8 cellular contexts compared by ENCODE assay signal in genomic region chr9:68356370-68357118, GRCh38. TPM values are rescaled to one million over a fixed set of nuclear protein-coding genes. Genes with fewer than 3 reads are reported as not detected.
A peak's percentile ranks its signal among the peaks of the same experiment; 100 is the strongest.
DNase-seq lines count a peak whose midpoint lies in the region; ATAC-seq and TF ChIP-seq lines count a peak whose summit lies in the region.
"Not testable (repeated sequence)": the region's sequence is repeated elsewhere in the genome, so short reads cannot be mapped to it uniquely, and the experiment has no call there.

Gene PGM5 (plus strand): TSS chr9:68356611. CDS start chr9:68357128, 517 bp downstream.

- not testable (repeated sequence) for H3K4me1 ChIP-seq in ectodermal cell (ENCODE audit: control insufficient read depth, insufficient read depth, low read length); iPS-15b (ENCODE audit: control insufficient read depth, insufficient read depth, low read length)

- peak within 1 kb of the TSS; percentile 55 to 84 (median 76) for H3K4me3 Mint-ChIP-seq in IgD-negative memory B cell
- peak within 1 kb of the TSS; percentile 43 for H3K4me3 Mint-ChIP-seq in activated T-helper 17 cell treated with anti-CD3 and anti-CD28 coated beads, Interleukin-2, amount 50 U/mL, for 72 hours
- H3K4me3 Mint-ChIP-seq in naive thymus-derived CD8-positive, alpha-beta T cell = peak within 1 kb of the TSS; percentile 14 to 76 (median 59)
- peak within 1 kb of the TSS; percentile 43 for H3K4me3 Mint-ChIP-seq in stimulated activated effector memory CD8-positive, alpha-beta T cell treated with anti-CD3 and anti-CD28 coated beads, Interleukin-12 subunit alpha, Interleukin-12 subunit beta, amount 100 ng/mL, for 72 hours

- not testable (repeated sequence) for H3K36me3 ChIP-seq in ectodermal cell (ENCODE audit: control insufficient read depth, insufficient read depth, low read length); iPS-15b (ENCODE audit: control insufficient read depth, insufficient read depth, low read length)

- DNase-seq in AG10803 (ENCODE audit: low read depth) = peak; percentile 2
- not testable (repeated sequence) for DNase-seq in naive thymus-derived CD8-positive, alpha-beta T cell; stimulated activated effector memory CD8-positive, alpha-beta T cell treated with anti-CD3 and anti-CD28 coated beads, Interleukin-12 subunit alpha, Interleukin-12 subunit beta, amount 100 ng/mL, for 72 hours (ENCODE audit: low spot score in 2 of 2)

- 1 to 3% methylated on average over 51 to 52 of the region's 58 CpGs for WGBS in ectodermal cell, 2 experiments

- H3K36me3 Mint-ChIP-seq in IgD-negative memory B cell; activated T-helper 17 cell treated with anti-CD3 and anti-CD28 coated beads, Interleukin-2, amount 50 U/mL, for 72 hours (ENCODE audit: low read depth); naive thymus-derived CD8-positive, alpha-beta T cell; stimulated activated effector memory CD8-positive, alpha-beta T cell treated with anti-CD3 and anti-CD28 coated beads, Interleukin-12 subunit alpha, Interleukin-12 subunit beta, amount 100 ng/mL, for 72 hours: not testable (repeated sequence)

- peak; percentile 52 for ATAC-seq in GM19035 (IDR thresholded peaks at IDR 0.05; ENCODE audit: unreplicated experiment)
- ATAC-seq in activated T-helper 17 cell treated with anti-CD3 and anti-CD28 coated beads, Interleukin-2, amount 50 U/mL, for 72 hours (replicated peaks) = peak; percentile 39
- ATAC-seq in naive thymus-derived CD8-positive, alpha-beta T cell = peak; percentile 25 to 46
- peak; percentile 66 for ATAC-seq in stimulated activated effector memory CD8-positive, alpha-beta T cell treated with anti-CD3 and anti-CD28 coated beads, Interleukin-12 subunit alpha, Interleukin-12 subunit beta, amount 100 ng/mL, for 72 hours

- H3K27me3 ChIP-seq in ectodermal cell (ENCODE audit: control insufficient read depth, insufficient read depth, low read length, poor library complexity, severe bottlenecking) (peaks cover 78% of the 10 kb centered on the region), iPS-15b (ENCODE audit: control insufficient read depth, insufficient read depth, low read length) (peaks cover 58% of the 10 kb centered on the region)

- not testable (repeated sequence) for H3K27ac ChIP-seq in ectodermal cell (ENCODE audit: insufficient read depth, low read depth, low read length, poor library complexity, severe bottlenecking)

- POLR2A ChIA-PET in naive thymus-derived CD8-positive, alpha-beta T cell (lab: Charles Lee) = not testable (repeated sequence)

- H3K27me3 Mint-ChIP-seq in IgD-negative memory B cell = not testable (repeated sequence)
- peaks cover 16% of the 10 kb centered on the region for H3K27me3 Mint-ChIP-seq in activated T-helper 17 cell treated with anti-CD3 and anti-CD28 coated beads, Interleukin-2, amount 50 U/mL, for 72 hours
- H3K27me3 Mint-ChIP-seq in naive thymus-derived CD8-positive, alpha-beta T cell = peaks cover 7 to 35% (median 16%) of the 10 kb centered on the region in 5 donors

- not testable (repeated sequence) for H3K9me3 ChIP-seq in ectodermal cell (ENCODE audit: control insufficient read depth, low read length); iPS-15b (ENCODE audit: control insufficient read depth, insufficient read depth, low read length)

- TF ChIP-seq CTCF in AG10803 (conservative IDR thresholded peaks at IDR 0.05; ENCODE audit: low read length) = not testable (repeated sequence)

- not testable (repeated sequence) for H3K4me1 Mint-ChIP-seq in IgD-negative memory B cell; activated T-helper 17 cell treated with anti-CD3 and anti-CD28 coated beads, Interleukin-2, amount 50 U/mL, for 72 hours; naive thymus-derived CD8-positive, alpha-beta T cell; stimulated activated effector memory CD8-positive, alpha-beta T cell treated with anti-CD3 and anti-CD28 coated beads, Interleukin-12 subunit alpha, Interleukin-12 subunit beta, amount 100 ng/mL, for 72 hours

- not testable (repeated sequence) for H3K9me3 Mint-ChIP-seq in IgD-negative memory B cell; activated T-helper 17 cell treated with anti-CD3 and anti-CD28 coated beads, Interleukin-2, amount 50 U/mL, for 72 hours; naive thymus-derived CD8-positive, alpha-beta T cell; stimulated activated effector memory CD8-positive, alpha-beta T cell treated with anti-CD3 and anti-CD28 coated beads, Interleukin-12 subunit alpha, Interleukin-12 subunit beta, amount 100 ng/mL, for 72 hours

- H3K27ac Mint-ChIP-seq in IgD-negative memory B cell = peak within 1 kb of the TSS in 1 of 3 donors; percentile 73
- H3K27ac Mint-ChIP-seq in activated T-helper 17 cell treated with anti-CD3 and anti-CD28 coated beads, Interleukin-2, amount 50 U/mL, for 72 hours; naive thymus-derived CD8-positive, alpha-beta T cell: not testable (repeated sequence)
- peak within 1 kb of the TSS; percentile 52 for H3K27ac Mint-ChIP-seq in stimulated activated effector memory CD8-positive, alpha-beta T cell treated with anti-CD3 and anti-CD28 coated beads, Interleukin-12 subunit alpha, Interleukin-12 subunit beta, amount 100 ng/mL, for 72 hours

- H3K4me3 ChIP-seq in AG10803 (ENCODE audit: low read length) (peak within 1 kb of the TSS; percentile 46), ectodermal cell (ENCODE audit: insufficient read depth, low read depth, low read length) (peak within 1 kb of the TSS; percentile 41), iPS-15b (ENCODE audit: low read depth, low read length) (peak within 1 kb of the TSS; percentile 32)

- H3K9ac ChIP-seq in iPS-15b (ENCODE audit: low read depth, low read length) = not testable (repeated sequence)

RNA-seq across cellular contexts. Expression of gene PGM5, which starts in this region (rescaled TPM):
- not detected for polyA plus RNA-seq in IgD-negative memory B cell
- total RNA-seq in activated T-helper 17 cell treated with anti-CD3 and anti-CD28 coated beads, Interleukin-2, amount 50 U/mL, for 72 hours = not detected
- 3.6 TPM for polyA plus RNA-seq in ectodermal cell (2013, experiment 1 of 4)
- polyA plus RNA-seq in ectodermal cell (2013, experiment 2 of 4) = 5.0 TPM
- 1.9 TPM for polyA plus RNA-seq in ectodermal cell (2013, experiment 3 of 4)
- polyA plus RNA-seq in ectodermal cell (2013, experiment 4 of 4) = 4.7 TPM
- not detected for total RNA-seq in naive thymus-derived CD8-positive, alpha-beta T cell
- polyA plus RNA-seq in naive thymus-derived CD8-positive, alpha-beta T cell = not detected

Comparison
In these comparisons a context has a peak if more than half of its experiments do, and no peak if none do; other contexts are left out.
1. Peak in ATAC-seq in activated T-helper 17 cell treated with anti-CD3 and anti-CD28 coated beads, Interleukin-2, amount 50 U/mL, for 72 hours; RNA of the gene not detected or under 1 TPM.
2. Peak in ATAC-seq in naive thymus-derived CD8-positive, alpha-beta T cell; RNA of the gene not detected or under 1 TPM.